In genomic region chr7:47262881-47263280, GRCh38 we compare ENCODE assay signal across 17 cellular contexts.
A peak's percentile ranks its signal among the peaks of the same experiment; 100 is the strongest.
DNase-seq lines count a peak whose midpoint lies in the region; ATAC-seq and TF ChIP-seq lines count a peak whose summit lies in the region.
"Had no signal": no experiment of that assay in that cellular context is flagged by ENCODE, and none has a peak within 500 bp of the region (broad histone marks: within the 10 kb centered on the region; RNA-seq: fewer than 3 reads in every experiment).

No MANE protein-coding gene starts in this region.

- no peaks in the 10 kb centered on the region for H3K36me3 ChIP-seq in right atrium auricular region
- H3K36me3 ChIP-seq in mesenchymal stem cell (ENCODE audit: control insufficient read depth in 1 of 2, insufficient read depth in 2 of 2, low read depth in 1 of 2, low read length in 2 of 2) = no peaks in the 10 kb centered on the region
- no peaks in the 10 kb centered on the region for H3K36me3 ChIP-seq in sigmoid colon
- H3K36me3 ChIP-seq: HAP-1 had no signal

- no peak overlapping the region for H3K4ac ChIP-seq in mesenchymal stem cell (ENCODE audit: low read depth in 1 of 2, low read length in 2 of 2)

- H3K4me2 ChIP-seq in mesenchymal stem cell (ENCODE audit: low read length, poor library complexity, severe bottlenecking) = no peak overlapping the region
- H3K4me2 ChIP-seq: GM23338 had no signal

- H4K8ac ChIP-seq in mesenchymal stem cell (ENCODE audit: low read length) = no peak overlapping the region

- no peak overlapping the region for H3K27ac Mint-ChIP-seq in osteocyte (ENCODE audit: unreplicated experiment)
- no peak overlapping the region for H3K27ac Mint-ChIP-seq in naive thymus-derived CD8-positive, alpha-beta T cell
- H3K27ac Mint-ChIP-seq: CD4-positive, alpha-beta memory T cell; GM23338; HFFc6 had no signal

- H4K91ac ChIP-seq in mesenchymal stem cell (ENCODE audit: low read length) = no peak overlapping the region

- intact Hi-C loops in left cardiac atrium (cut with DNase I) (no loop called here), sigmoid colon (cut with DNase I) (loop anchor here (10.0 kb wide), 1 partner anchor 142 kb away; no protein-coding TSS in a partner anchor)

- no peaks in the 10 kb centered on the region for H3K79me1 ChIP-seq in mesenchymal stem cell (replicated peaks; ENCODE audit: low read length, poor library complexity, severe bottlenecking)

- H3K36me3 Mint-ChIP-seq in osteocyte (ENCODE audit: unreplicated experiment) = peaks cover 2% of the 10 kb centered on the region
- no peaks in the 10 kb centered on the region for H3K36me3 Mint-ChIP-seq in naive thymus-derived CD8-positive, alpha-beta T cell
- H3K36me3 Mint-ChIP-seq: CD4-positive, alpha-beta memory T cell had no signal

- POLR2A ChIA-PET in naive thymus-derived CD8-positive, alpha-beta T cell (lab: Charles Lee) = no interaction called here

- WGBS in mesenchymal stem cell = 100% methylated on average over 1 of the region's 3 CpGs
- whole genome bisulfite sequencing in sigmoid colon, 2 donors = 87 to 95% methylated on average over 3 of the region's 3 CpGs

- H2BK120ac ChIP-seq in mesenchymal stem cell (ENCODE audit: low read depth, low read length) = no peak overlapping the region

- DNase-seq in right atrium auricular region (ENCODE audit: low spot score) (peak; percentile 50), left cardiac atrium (no peak), mesenchymal stem cell (no peak), osteocyte (ENCODE audit: extremely low spot score, unreplicated experiment) (peak; percentile 71), sigmoid colon (no peak), cerebellar nuclear complex (lab: John Stamatoyannopoulos, UW) (no peak)
- no peak for DNase-seq in naive thymus-derived CD8-positive, alpha-beta T cell
- DNase-seq: C1 segment of cervical spinal cord; Calu3; CD4-positive, alpha-beta memory T cell; COR-L47; DMS53; DMS79 treated with DMSO at 0.1 percent for 48 hours; GF-D8; HFFc6 had no signal

- no peak overlapping the region for H3K9ac ChIP-seq in mesenchymal stem cell (ENCODE audit: low read length)

- TF ChIP-seq POLR2A in sigmoid colon (IDR thresholded peaks at IDR 0.05) = no peak

- no peak overlapping the region for H2BK15ac ChIP-seq in mesenchymal stem cell (ENCODE audit: low read depth, poor library complexity, severe bottlenecking)

- H3K14ac ChIP-seq in mesenchymal stem cell (ENCODE audit: low read length in 2 of 2) = no peak overlapping the region

- H3K27me3 Mint-ChIP-seq in osteocyte (ENCODE audit: unreplicated experiment) = no peaks in the 10 kb centered on the region
- H3K27me3 Mint-ChIP-seq in naive thymus-derived CD8-positive, alpha-beta T cell = peaks cover 5 to 24% (median 16%) of the 10 kb centered on the region in 5 donors

- H3K27me3 ChIP-seq in right atrium auricular region (no peaks in the 10 kb centered on the region), mesenchymal stem cell (ENCODE audit: control insufficient read depth in 1 of 2, insufficient read depth in 1 of 2, low read length in 2 of 2) (peaks cover 0 to 6% of the 10 kb centered on the region in 2 experiments), sigmoid colon (no peaks in the 10 kb centered on the region)

- no peak for TF ChIP-seq EP300 in sigmoid colon (IDR thresholded peaks at IDR 0.05)

- H2BK5ac ChIP-seq in mesenchymal stem cell (ENCODE audit: low read depth, low read length, poor library complexity, severe bottlenecking) = no peak overlapping the region

- H3K9me3 ChIP-seq in right atrium auricular region (no peaks in the 10 kb centered on the region), mesenchymal stem cell (ENCODE audit: control insufficient read depth, low read length) (peaks cover under 1% of the 10 kb centered on the region), sigmoid colon (no peaks in the 10 kb centered on the region)
- H3K9me3 ChIP-seq: HAP-1 had no signal

- H3K4me1 Mint-ChIP-seq in osteocyte (ENCODE audit: unreplicated experiment) = peaks cover 18% of the 10 kb centered on the region
- no peaks in the 10 kb centered on the region for H3K4me1 Mint-ChIP-seq in naive thymus-derived CD8-positive, alpha-beta T cell
- H3K4me1 Mint-ChIP-seq: CD4-positive, alpha-beta memory T cell had no signal

- H3K27ac ChIP-seq in right atrium auricular region (no peak overlapping the region), mesenchymal stem cell (ENCODE audit: low read length, poor library complexity, severe bottlenecking) (no peak overlapping the region), sigmoid colon (no peak overlapping the region)

- peak overlapping the region in 1 of 2 experiments; percentile 47 for H2BK12ac ChIP-seq in mesenchymal stem cell (ENCODE audit: low read length in 2 of 2)

- H3K4me1 ChIP-seq in right atrium auricular region = peaks cover 0 to 12% of the 10 kb centered on the region in 2 donors
- peaks cover 12% of the 10 kb centered on the region for H3K4me1 ChIP-seq in mesenchymal stem cell (ENCODE audit: control insufficient read depth, insufficient read depth, low read depth, low read length)
- peaks cover 0 to 26% (median 10%) of the 10 kb centered on the region in 4 donors for H3K4me1 ChIP-seq in sigmoid colon

- no peak overlapping the region for H2AK5ac ChIP-seq in mesenchymal stem cell (ENCODE audit: low read length, severe bottlenecking)

- peaks cover 2% of the 10 kb centered on the region for H3K9me3 Mint-ChIP-seq in osteocyte (ENCODE audit: unreplicated experiment)
- no peaks in the 10 kb centered on the region for H3K9me3 Mint-ChIP-seq in naive thymus-derived CD8-positive, alpha-beta T cell
- H3K9me3 Mint-ChIP-seq: GM23338, HFFc6 had no signal

- peak overlapping the region; percentile 5 for H2AFZ ChIP-seq in mesenchymal stem cell (ENCODE audit: low read depth, low read length)
- H2AFZ ChIP-seq: GM23338 had no signal

- TF ChIP-seq CTCF in right atrium auricular region (IDR thresholded peaks at IDR 0.05) (no peak), osteocyte (IDR thresholded peaks at IDR 0.05) (no peak), sigmoid colon (IDR thresholded peaks at IDR 0.05) (no peak)

- H3K4me3 ChIP-seq in right atrium auricular region = no peak overlapping the region
- H3K4me3 ChIP-seq in mesenchymal stem cell (ENCODE audit: insufficient read depth in 1 of 2, low read depth in 1 of 2, low read length in 2 of 2) = no peak overlapping the region
- no peak overlapping the region for H3K4me3 ChIP-seq in sigmoid colon
- H3K4me3 ChIP-seq: GM23338, HAP-1 had no signal

- no peak overlapping the region for H3K23ac ChIP-seq in mesenchymal stem cell (ENCODE audit: low read length in 2 of 2)

- no peak overlapping the region for H3K4me3 Mint-ChIP-seq in osteocyte (ENCODE audit: unreplicated experiment)
- H3K4me3 Mint-ChIP-seq in naive thymus-derived CD8-positive, alpha-beta T cell = no peak overlapping the region
- H3K4me3 Mint-ChIP-seq: CD4-positive, alpha-beta memory T cell; GM23338; HFFc6 had no signal

- no peak for ATAC-seq in left cardiac atrium
- ATAC-seq in naive thymus-derived CD8-positive, alpha-beta T cell = no peak
- ATAC-seq: GM23338 had no signal

- H3K18ac ChIP-seq in mesenchymal stem cell (ENCODE audit: low read depth in 1 of 2, low read length in 2 of 2) = no peak overlapping the region

Comparison
In these comparisons a context has a peak if more than half of its experiments do, and no peak if none do; other contexts are left out.
1. DNase-seq: peak in right atrium auricular region (single experiment) and osteocyte (single experiment); none in left cardiac atrium (single experiment), mesenchymal stem cell (single experiment), sigmoid colon (single experiment), naive thymus-derived CD8-positive, alpha-beta T cell (0 of 10) and cerebellar nuclear complex (0 of 2).